13 cellular contexts compared by ENCODE assay signal in genomic region chr20:58598271-58599015, GRCh38. TPM values are rescaled to one million over a fixed set of nuclear protein-coding genes. Genes with fewer than 3 reads are reported as not detected.
DNase-seq lines count a peak whose midpoint lies in the region; ATAC-seq and TF ChIP-seq lines count a peak whose summit lies in the region.
"Had no signal": no experiment of that assay in that cellular context is flagged by ENCODE, and none has a peak within 500 bp of the region (broad histone marks: within the 10 kb centered on the region; RNA-seq: fewer than 3 reads in every experiment).

No MANE protein-coding gene starts in this region.

- no peaks in the 10 kb centered on the region for H4K20me1 ChIP-seq in osteoblast (ENCODE audit: insufficient read depth, low read length)
- H4K20me1 ChIP-seq: BLaER1 treated with 17β-estradiol and CSF1 and Interleukin-3, amounts not matched to agents 10 nM and 100 nM had no signal

- H3K4me3 ChIP-seq in AG09309 (ENCODE audit: control insufficient read depth, low read depth, low read length) (no peak overlapping the region), osteoblast (ENCODE audit: insufficient read depth, low read length) (no peak overlapping the region)
- H3K4me3 ChIP-seq in CD4-positive, alpha-beta memory T cell (ENCODE audit: low read length in 2 of 2) = no peak overlapping the region
- H3K4me3 ChIP-seq: BLaER1 treated with 17β-estradiol and CSF1 and Interleukin-3, amounts not matched to agents 10 nM and 100 nM; GM23338; lung had no signal

- CTCF ChIA-PET in CD4-positive, alpha-beta memory T cell (lab: Charles Lee; ENCODE audit: partially characterized antibody) = interaction anchor here (1.7 kb wide), 1 partner anchor 20 kb away, joined by 3 read pairs; no protein-coding TSS in a partner anchor

- no peak overlapping the region for H3K4me3 Mint-ChIP-seq in CD4-positive, alpha-beta memory T cell
- H3K4me3 Mint-ChIP-seq: GM23338 had no signal

- peak overlapping the region; percentile 34 for H2AFZ ChIP-seq in osteoblast (ENCODE audit: low read length)
- H2AFZ ChIP-seq: GM23338 had no signal

- H3K27ac Mint-ChIP-seq in CD4-positive, alpha-beta memory T cell = no peak overlapping the region
- H3K27ac Mint-ChIP-seq: GM23338 had no signal

- no peaks in the 10 kb centered on the region for H3K9me3 ChIP-seq in osteoblast (ENCODE audit: low read depth, low read length)
- no peaks in the 10 kb centered on the region for H3K9me3 ChIP-seq in CD4-positive, alpha-beta memory T cell (ENCODE audit: control insufficient read depth in 1 of 2, low read length in 2 of 2)
- H3K9me3 ChIP-seq: BLaER1 treated with 17β-estradiol and CSF1 and Interleukin-3, amounts not matched to agents 10 nM and 100 nM had no signal

- no peaks in the 10 kb centered on the region for H3K27me3 ChIP-seq in osteoblast (ENCODE audit: insufficient read depth, low read length)
- no peaks in the 10 kb centered on the region for H3K27me3 ChIP-seq in CD4-positive, alpha-beta memory T cell (ENCODE audit: insufficient read depth, low read length)
- H3K27me3 ChIP-seq: BLaER1 treated with 17β-estradiol and CSF1 and Interleukin-3, amounts not matched to agents 10 nM and 100 nM had no signal

- no peaks in the 10 kb centered on the region for H3K79me2 ChIP-seq in osteoblast (ENCODE audit: insufficient read depth, low read length)

- TF ChIP-seq CTCF in AG09309 (IDR thresholded peaks at IDR 0.05; ENCODE audit: control insufficient read depth, insufficient read depth, low read depth, low read length, missing control alignments) = no peak
- TF ChIP-seq CTCF in osteoblast (IDR thresholded peaks at IDR 0.05; ENCODE audit: extremely low read depth, low read depth, low read length) = no peak

- no peak overlapping the region for H3K27ac ChIP-seq in osteoblast (ENCODE audit: low read depth, low read length)
- no peak overlapping the region for H3K27ac ChIP-seq in CD4-positive, alpha-beta memory T cell (ENCODE audit: low read depth, low read length)
- H3K27ac ChIP-seq: BLaER1 treated with 17β-estradiol and CSF1 and Interleukin-3, amounts not matched to agents 10 nM and 100 nM had no signal

- peaks cover 0 to 3% (median 0%) of the 10 kb centered on the region in 8 donors for H3K9me3 Mint-ChIP-seq in CD4-positive, alpha-beta memory T cell
- H3K9me3 Mint-ChIP-seq: GM23338 had no signal

- H3K4me1 ChIP-seq in osteoblast (ENCODE audit: insufficient read depth, low read length) = peaks cover 6% of the 10 kb centered on the region
- no peaks in the 10 kb centered on the region for H3K4me1 ChIP-seq in CD4-positive, alpha-beta memory T cell (ENCODE audit: insufficient read depth, low read length)

- POLR2A ChIA-PET in CD4-positive, alpha-beta memory T cell (lab: Charles Lee; ENCODE audit: partially characterized antibody) = no interaction called here

- no peaks in the 10 kb centered on the region for H3K36me3 Mint-ChIP-seq in CD4-positive, alpha-beta memory T cell

- DNase-seq in AG09309 (ENCODE audit: low read depth) (peak; percentile 31), RPMI7951 (ENCODE audit: low read depth) (peak; percentile 86), fibroblast of peridontal ligament (ENCODE audit: extremely low read depth) (peak; percentile 65), osteoblast (ENCODE audit: insufficient read length, low spot score, missing footprints) (no peak)
- no peak for DNase-seq in CD4-positive, alpha-beta memory T cell
- DNase-seq: activated CD4-positive, alpha-beta T cell treated with anti-CD3 and anti-CD28 coated beads, Interleukin-2, amount 50 U/mL, for 1 hour; NCI-H1417 had no signal

- peaks cover 3 to 4% of the 10 kb centered on the region in 2 donors for H3K27me3 Mint-ChIP-seq in CD4-positive, alpha-beta memory T cell

- H3K4me1 Mint-ChIP-seq in CD4-positive, alpha-beta memory T cell = no peaks in the 10 kb centered on the region

- H3K36me3 ChIP-seq in osteoblast (ENCODE audit: insufficient read depth, low read length) = no peaks in the 10 kb centered on the region
- H3K36me3 ChIP-seq in CD4-positive, alpha-beta memory T cell (ENCODE audit: insufficient read depth, low read length) = no peaks in the 10 kb centered on the region
- H3K36me3 ChIP-seq: BLaER1 treated with 17β-estradiol and CSF1 and Interleukin-3, amounts not matched to agents 10 nM and 100 nM had no signal

- ATAC-seq in GM21717 (IDR thresholded peaks at IDR 0.05; ENCODE audit: unreplicated experiment) (no peak), GM18861 (IDR thresholded peaks at IDR 0.05; ENCODE audit: unreplicated experiment) (no peak), GM18511 (IDR thresholded peaks at IDR 0.05; ENCODE audit: unreplicated experiment) (no peak)
- ATAC-seq: GM23338 had no signal

- H3K4me2 ChIP-seq in osteoblast (ENCODE audit: insufficient read depth, low read length) = no peak overlapping the region
- H3K4me2 ChIP-seq: BLaER1 treated with 17β-estradiol and CSF1 and Interleukin-3, amounts not matched to agents 10 nM and 100 nM; GM23338 had no signal

- intact Hi-C loops in CD4-positive, alpha-beta memory T cell (cut with micrococcal nuclease) = no loop called here

RNA-seq across cellular contexts. Expression of gene STX16, which starts 52.6 kb away (rescaled TPM):
- 12.5 and 17.6 TPM in 2 replicates for total RNA-seq in RPMI7951 (2014; rRNA removed; shearing (Covaris generic))
- total RNA-seq in osteoblast = 24.2 and 28.6 TPM in 2 replicates
- 100 to 1,000 TPM; 158 to 167 TPM for total RNA-seq in CD4-positive, alpha-beta memory T cell
- polyA plus RNA-seq in CD4-positive, alpha-beta memory T cell = 10 to 100 TPM; 16.5 to 24.5 TPM

Comparison
In these comparisons a context has a peak if more than half of its experiments do, and no peak if none do; other contexts are left out.
1. DNase-seq: peak in AG09309 (single experiment), RPMI7951 (single experiment) and fibroblast of peridontal ligament (single experiment); none in osteoblast (single experiment) and CD4-positive, alpha-beta memory T cell (0 of 5).